Comparison of ENCODE assay signal across 20 cellular contexts in genomic region chr1:229536982-229537381, GRCh38.
"Had no signal": no experiment of that assay in that cellular context is flagged by ENCODE, and none has a peak within 500 bp of the region (broad histone marks: within the 10 kb centered on the region; RNA-seq: fewer than 3 reads in every experiment).

No MANE protein-coding gene starts in this region.

- H3K27me3 Mint-ChIP-seq: activated CD4-positive, alpha-beta memory T cell treated with anti-CD3 and anti-CD28 coated beads, Interleukin-2, amount 10 ng/mL, durations not matched to agents 7 days and 5 days; activated naive CD8-positive, alpha-beta T cell; central memory CD8-positive, alpha-beta T cell; memory B cell; naive thymus-derived CD4-positive, alpha-beta T cell had no signal

- DNase-seq: activated CD4-positive, alpha-beta memory T cell treated with anti-CD3 and anti-CD28 coated beads, Interleukin-2, amount 10 ng/mL, durations not matched to agents 7 days and 5 days; activated gamma-delta T cell; activated T-cell treated with anti-CD3 and anti-CD28 coated beads, Interleukin-2, amount 50 U/mL, for 4 hours; brain microvascular endothelial cell; effector CD8-positive, alpha-beta T cell; foreskin melanocyte; kidney glomerular epithelial cell; left ventricle myocardium superior; mucosa of descending colon; naive thymus-derived CD4-positive, alpha-beta T cell; posterior cingulate gyrus; small intestine; stimulated activated CD4-positive, alpha-beta T cell treated with anti-CD3 and anti-CD28 coated beads, Interleukin-4, amount 100 ng/mL, for 24 hours; stimulated activated naive CD4-positive, alpha-beta T cell; substantia nigra; T1000; transverse colon had no signal

- H3K4me3 Mint-ChIP-seq: activated CD4-positive, alpha-beta memory T cell treated with anti-CD3 and anti-CD28 coated beads, Interleukin-2, amount 10 ng/mL, durations not matched to agents 7 days and 5 days; activated naive CD8-positive, alpha-beta T cell; activated T-cell treated with anti-CD3 and anti-CD28 coated beads, Interleukin-2, amount 50 U/mL, for 4 hours; central memory CD8-positive, alpha-beta T cell; memory B cell; naive thymus-derived CD4-positive, alpha-beta T cell had no signal

- ATAC-seq: activated T-cell treated with anti-CD3 and anti-CD28 coated beads, Interleukin-2, amount 50 U/mL, for 4 hours; left ventricle myocardium superior; mucosa of descending colon; naive thymus-derived CD4-positive, alpha-beta T cell had no signal

- H3K27ac Mint-ChIP-seq: activated CD4-positive, alpha-beta memory T cell treated with anti-CD3 and anti-CD28 coated beads, Interleukin-2, amount 10 ng/mL, durations not matched to agents 7 days and 5 days; activated naive CD8-positive, alpha-beta T cell; memory B cell had no signal

- H3K9me3 Mint-ChIP-seq: activated CD4-positive, alpha-beta memory T cell treated with anti-CD3 and anti-CD28 coated beads, Interleukin-2, amount 10 ng/mL, durations not matched to agents 7 days and 5 days; activated T-cell treated with anti-CD3 and anti-CD28 coated beads, Interleukin-2, amount 50 U/mL, for 4 hours; central memory CD8-positive, alpha-beta T cell; memory B cell; naive thymus-derived CD4-positive, alpha-beta T cell had no signal

- H3K4me1 Mint-ChIP-seq: memory B cell had no signal
